11 cellular contexts compared by ENCODE assay signal in the genomic region with DNA sequence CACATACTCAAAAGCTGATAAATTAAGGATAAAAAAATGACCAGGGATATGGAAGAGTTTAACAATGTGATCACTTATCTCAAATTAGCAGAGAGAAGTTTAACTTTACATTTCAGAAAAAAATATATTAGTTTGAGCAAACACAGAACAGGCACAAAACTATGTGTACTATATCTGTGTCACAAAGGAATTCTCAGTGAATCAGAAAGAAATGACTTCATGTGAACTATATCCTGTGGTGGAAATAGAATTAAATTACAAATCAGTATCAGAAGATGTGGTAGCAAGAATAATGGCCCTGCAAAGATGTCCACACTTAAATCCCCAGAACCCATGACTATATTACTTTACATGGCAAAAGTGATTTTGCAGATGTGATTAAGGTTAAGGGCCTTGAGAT.
"Had no signal": no experiment of that assay in that cellular context is flagged by ENCODE, and none has a peak within 500 bp of the region (broad histone marks: within the 10 kb centered on the region; RNA-seq: fewer than 3 reads in every experiment).

No MANE protein-coding gene starts in this region.

- H3K9me3 ChIP-seq: HAP-1 had no signal

- H3K9ac ChIP-seq: GM23248 had no signal

- H2AFZ ChIP-seq: GM23248, GM23338 had no signal

- H3K4me1 ChIP-seq: HAP-1 had no signal

- DNase-seq: GM23248, GOT3, H7, H9, HCEC 1CT, HFFc6 had no signal

- FAIRE-seq: H1, H54 had no signal

- H3K4me3 ChIP-seq: GM23248, GM23338, HAP-1 had no signal

- H3K4me1 Mint-ChIP-seq: GM23338, H9 had no signal

- H3K4me2 ChIP-seq: GM23338 had no signal

- ATAC-seq: GM23338, HCT116 had no signal

- H3K36me3 ChIP-seq: HAP-1 had no signal

- H3K27ac ChIP-seq: GM23248 had no signal

- H3K27ac Mint-ChIP-seq: GM23338, HFFc6 had no signal

- H3K4me3 Mint-ChIP-seq: GM23338, H9, HFFc6 had no signal
